ENCODE assay signal across 1 cellular context in genomic region chr1:228154685-228155571, GRCh38.
TF ChIP-seq lines count a peak whose summit lies in the region.

No MANE protein-coding gene starts in this region.

TF ChIP-seq in GM23338, 12 proteins besides CTCF, POLR2A, EP300 and RAD21 (continued from another document):
- TF ChIP-seq REST (IDR thresholded peaks at IDR 0.05; ENCODE audit: unreplicated experiment) = no peak
- no peak for TF ChIP-seq CREB1 (CRISPR knock-in tag; IDR thresholded peaks at IDR 0.05; ENCODE audit: low read depth)
- TF ChIP-seq ZNF462 (CRISPR knock-in tag; IDR thresholded peaks at IDR 0.05) = no peak
- TF ChIP-seq EZH2 (IDR thresholded peaks at IDR 0.05; ENCODE audit: low read depth, unreplicated experiment) = no peak
- no peak for TF ChIP-seq NANOG (IDR thresholded peaks at IDR 0.05; ENCODE audit: borderline replicate concordance)
TF ChIP-seq in GM23338: peak in this region for 0.
